In the genomic region with DNA sequence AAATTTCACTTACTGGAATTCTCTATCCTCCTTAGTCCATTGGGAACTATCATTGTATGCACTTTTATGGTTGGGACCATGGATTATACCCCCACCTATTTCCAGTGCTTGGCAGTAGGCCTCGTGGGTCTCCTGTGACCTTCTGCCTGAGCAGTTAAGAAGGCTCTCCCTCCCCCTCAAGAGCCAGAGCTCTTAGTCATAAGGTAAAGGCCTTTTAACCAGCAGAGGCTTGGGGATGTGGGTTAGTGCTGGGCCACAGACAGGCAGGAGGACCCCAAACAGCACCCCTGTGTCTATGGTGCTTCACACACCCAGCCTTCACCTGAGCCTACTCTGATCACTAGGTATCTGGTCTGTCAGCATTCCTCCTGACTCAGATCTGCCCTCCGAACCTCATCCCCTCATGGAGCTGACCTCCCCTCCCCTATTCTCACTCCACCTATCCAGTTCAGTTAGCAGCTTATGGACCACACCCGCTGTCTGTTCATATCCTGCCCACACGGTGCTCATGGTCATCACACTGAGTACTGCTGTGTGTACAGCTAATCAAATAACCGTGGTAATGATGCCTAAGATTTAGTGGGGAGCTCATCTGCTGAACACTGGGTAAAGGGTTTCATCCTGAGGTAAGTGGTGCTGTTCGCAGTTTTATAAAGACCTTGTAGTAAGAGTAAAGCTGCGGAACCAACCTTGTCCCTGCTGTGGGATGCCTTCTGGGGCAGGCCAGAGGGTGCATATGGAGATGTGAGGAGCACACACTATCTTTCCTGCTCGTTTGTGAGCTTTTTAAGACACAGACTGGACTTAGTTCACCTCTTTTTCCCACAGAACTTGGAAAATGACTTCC, we compare ENCODE assay signal across 10 cellular contexts. TPM values are rescaled to one million over a fixed set of nuclear protein-coding genes. Genes with fewer than 3 reads are reported as not detected.
DNase-seq lines count a peak whose midpoint lies in the region; ATAC-seq and TF ChIP-seq lines count a peak whose summit lies in the region.
"Had no signal": no experiment of that assay in that cellular context is flagged by ENCODE, and none has a peak within 500 bp of the region (broad histone marks: within the 10 kb centered on the region; RNA-seq: fewer than 3 reads in every experiment).

No MANE protein-coding gene starts in this region.

- H3K4me3 ChIP-seq in CD8-positive, alpha-beta T cell (ENCODE audit: low read depth, low read length) = no peak overlapping the region
- H3K4me3 ChIP-seq in astrocyte of the spinal cord (ENCODE audit: low read depth, low read length) (no peak overlapping the region), mesendoderm (ENCODE audit: low read length) (no peak overlapping the region)
- H3K4me3 ChIP-seq: uterus had no signal

- H3K27me3 Mint-ChIP-seq in CD8-positive, alpha-beta T cell (ENCODE audit: low read depth) = no peaks in the 10 kb centered on the region

- no peak overlapping the region for H4K5ac ChIP-seq in mesendoderm (ENCODE audit: low read length)

- H2BK15ac ChIP-seq in mesendoderm (replicated peaks; ENCODE audit: low read depth) = no peak overlapping the region

- no peak overlapping the region for H3K27ac Mint-ChIP-seq in CD8-positive, alpha-beta T cell

- no peak overlapping the region for H3K27ac ChIP-seq in CD8-positive, alpha-beta T cell (ENCODE audit: low read depth, low read length)
- no peak overlapping the region for H3K27ac ChIP-seq in mesendoderm (ENCODE audit: low read depth, low read length)
- H3K27ac ChIP-seq: uterus had no signal

- POLR2A ChIA-PET in CD8-positive, alpha-beta T cell (lab: Charles Lee) = interaction anchor here (0.5 to 0.9 kb wide), 3 partner anchors 206 to 231 kb away, joined by 3 to 4 read pairs (median 3); no protein-coding TSS in a partner anchor

- peaks cover 27% of the 10 kb centered on the region for H3K36me3 ChIP-seq in CD8-positive, alpha-beta T cell (ENCODE audit: insufficient read depth, low read length)
- peaks cover 9% of the 10 kb centered on the region for H3K36me3 ChIP-seq in mesendoderm (ENCODE audit: control insufficient read depth, insufficient read depth, low read length)
- H3K36me3 ChIP-seq: uterus had no signal

- in situ Hi-C loops in astrocyte of the spinal cord (cut with HindIII; ENCODE audit: low sequenced_read_pairs) = no loop called here

- DNase-seq in CD8-positive, alpha-beta T cell = no peak
- peak; percentile 22 for DNase-seq in HPDE6-E6E7 (ENCODE audit: extremely low spot score)
- DNase-seq in astrocyte of the spinal cord (ENCODE audit: low read depth, low spot score) = peak; percentile 15
- peak; percentile 50 for DNase-seq in mesendoderm
- no peak for DNase-seq in SKM-1 treated with dmso at 0.1 percent for 144 hours (lab: John Stamatoyannopoulos, UW; ENCODE audit: unreplicated experiment)
- no peak for DNase-seq in GM19240 (ENCODE audit: insufficient read length, low spot score)
- DNase-seq: SIG-M5 had no signal

- no peaks in the 10 kb centered on the region for H3K4me1 ChIP-seq in CD8-positive, alpha-beta T cell (ENCODE audit: insufficient read depth, low read length)
- no peaks in the 10 kb centered on the region for H3K4me1 ChIP-seq in mesendoderm (ENCODE audit: control insufficient read depth, low read depth, low read length)
- H3K4me1 ChIP-seq: uterus had no signal

- no peak overlapping the region for H3K4me3 Mint-ChIP-seq in CD8-positive, alpha-beta T cell

- no peaks in the 10 kb centered on the region for H3K27me3 ChIP-seq in CD8-positive, alpha-beta T cell (ENCODE audit: insufficient read depth, low read length)
- no peaks in the 10 kb centered on the region for H3K27me3 ChIP-seq in mesendoderm (ENCODE audit: insufficient read depth, low read length, poor library complexity)
- H3K27me3 ChIP-seq: uterus had no signal

- peaks cover 84% of the 10 kb centered on the region for H3K36me3 Mint-ChIP-seq in CD8-positive, alpha-beta T cell

- H3K56ac ChIP-seq in mesendoderm (ENCODE audit: low read length) = peak overlapping the region; percentile 8

- no CpG with 5 or more reads among the region's 8 CpGs for WGBS in mesendoderm (ENCODE audit: extremely low coverage, insufficient coverage, low lambda C conversion rate)

- ATAC-seq in CD8-positive, alpha-beta T cell = peak; percentile 20
- ATAC-seq in GM19463 (IDR thresholded peaks at IDR 0.05; ENCODE audit: unreplicated experiment) (no peak), HG03095 (IDR thresholded peaks at IDR 0.05; ENCODE audit: unreplicated experiment) (no peak)

- H4K8ac ChIP-seq in mesendoderm (ENCODE audit: low read depth, low read length) = no peak overlapping the region

- H2BK120ac ChIP-seq in mesendoderm (ENCODE audit: low read depth, low read length) = no peak overlapping the region

- no peak overlapping the region for H3K9ac ChIP-seq in mesendoderm (ENCODE audit: low read length)

- H3K79me2 ChIP-seq in mesendoderm (ENCODE audit: control insufficient read depth, insufficient read depth, low read length) = no peaks in the 10 kb centered on the region

- no peaks in the 10 kb centered on the region for H3K9me3 ChIP-seq in CD8-positive, alpha-beta T cell (ENCODE audit: low read length)
- H3K9me3 ChIP-seq: uterus had no signal

- TF ChIP-seq CTCF in CD8-positive, alpha-beta T cell (IDR thresholded peaks at IDR 0.05) = no peak
- TF ChIP-seq CTCF in astrocyte of the spinal cord (IDR thresholded peaks at IDR 0.05; ENCODE audit: low read depth, low read length) = no peak

- H3K23ac ChIP-seq in mesendoderm (ENCODE audit: low read length) = no peak overlapping the region

- CTCF ChIA-PET in CD8-positive, alpha-beta T cell (lab: Charles Lee) = interaction anchor here (0.5 to 2.8 kb wide), 19 partner anchors 10 to 621 kb away, joined by 3 to 17 read pairs (median 4); a partner anchor contains a TSS

- no peaks in the 10 kb centered on the region for H3K79me1 ChIP-seq in mesendoderm (ENCODE audit: low read length)

- no peaks in the 10 kb centered on the region for H3K9me3 Mint-ChIP-seq in CD8-positive, alpha-beta T cell

- H2BK5ac ChIP-seq in mesendoderm (ENCODE audit: low read length) = no peak overlapping the region

- no peak overlapping the region for H3K18ac ChIP-seq in mesendoderm (ENCODE audit: low read length)

- H2AK5ac ChIP-seq in mesendoderm (ENCODE audit: low read length) = no peak overlapping the region

- no peaks in the 10 kb centered on the region for H3K4me1 Mint-ChIP-seq in CD8-positive, alpha-beta T cell (ENCODE audit: low read depth)

- intact Hi-C loops in CD8-positive, alpha-beta T cell (cut with DNase I, micrococcal nuclease) = loop anchor here (1.0 to 10.0 kb wide), 10 partner anchors 73 to 619 kb away; a partner anchor contains a TSS

- H3K4me2 ChIP-seq in mesendoderm (ENCODE audit: low read length) = no peak overlapping the region

- no peak overlapping the region for H3K4ac ChIP-seq in mesendoderm (ENCODE audit: low read depth, low read length)

RNA-seq across cellular contexts. Expression of a gene that starts 40.9 kb away (rescaled TPM):
- 10 to 100 TPM; 61.6 to 62.8 TPM for total RNA-seq in CD8-positive, alpha-beta T cell
- polyA plus RNA-seq in mesendoderm (2013, experiment 1 of 2) = 13.6 TPM
- 13.6 TPM for polyA plus RNA-seq in mesendoderm (2013, experiment 2 of 2)

RNA-seq across cellular contexts. Expression of a gene that starts 41.1 kb away (rescaled TPM):
- 10 to 100 TPM; 11.7 to 12.2 TPM for total RNA-seq in CD8-positive, alpha-beta T cell
- 8.0 TPM for polyA plus RNA-seq in mesendoderm (2013, experiment 1 of 2)
- polyA plus RNA-seq in mesendoderm (2013, experiment 2 of 2) = 7.6 TPM

RNA-seq across cellular contexts. Expression of a gene that starts 57.2 kb away (rescaled TPM):
- total RNA-seq in CD8-positive, alpha-beta T cell = 10 to 100 TPM; 39.2 to 48.3 TPM
- polyA plus RNA-seq in mesendoderm (2013, experiment 1 of 2) = 18.6 TPM
- 18.3 TPM for polyA plus RNA-seq in mesendoderm (2013, experiment 2 of 2)

Comparison
In these comparisons a context has a peak if more than half of its experiments do, and no peak if none do; other contexts are left out.
1. DNase-seq: peak in HPDE6-E6E7 (single experiment), astrocyte of the spinal cord (single experiment) and mesendoderm (single experiment); none in CD8-positive, alpha-beta T cell (0 of 7), SKM-1 treated with dmso at 0.1 percent for 144 hours (single experiment) and GM19240 (single experiment).